11 cellular contexts compared by ENCODE assay signal in the genomic region with DNA sequence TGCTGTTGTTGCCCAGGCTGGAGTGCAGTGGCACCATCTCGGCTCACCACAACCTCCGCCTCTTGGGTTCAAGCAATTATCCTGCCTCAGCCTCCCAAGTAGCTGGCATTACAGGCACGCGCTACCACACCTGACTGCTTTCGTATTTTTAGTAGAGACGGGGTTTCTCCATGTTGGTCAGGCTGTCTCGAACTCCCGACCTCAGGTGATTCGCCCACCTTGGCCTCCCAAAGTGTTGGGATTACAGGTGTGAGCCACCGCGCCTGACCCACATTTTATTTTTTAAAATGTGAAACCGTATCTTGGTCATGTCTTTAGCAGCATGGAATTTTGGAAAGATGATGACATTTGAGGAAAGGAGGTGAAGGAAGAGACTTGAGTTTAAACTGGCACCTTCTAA. TPM values are rescaled to one million over a fixed set of nuclear protein-coding genes. Genes with fewer than 3 reads are reported as not detected.
"Had no signal": no experiment of that assay in that cellular context is flagged by ENCODE, and none has a peak within 500 bp of the region (broad histone marks: within the 10 kb centered on the region; RNA-seq: fewer than 3 reads in every experiment).

No MANE protein-coding gene starts in this region.

RNA-seq across cellular contexts. Expression of a gene that starts 47.5 kb away (rescaled TPM):
- total RNA-seq: activated CD4-positive, alpha-beta memory T cell treated with anti-CD3 and anti-CD28 coated beads, Interleukin-2, amount 10 ng/mL, durations not matched to agents 7 days and 5 days; activated CD4-positive, alpha-beta T cell treated with anti-CD3 and anti-CD28 coated beads, Interleukin-2, amount 10 ng/mL, durations not matched to agents 7 days and 5 days; activated CD8-positive, alpha-beta memory T cell treated with anti-CD3 and anti-CD28 coated beads, Interleukin-2, amount 10 ng/mL, durations not matched to agents 7 days and 5 days; activated CD8-positive, alpha-beta T cell treated with anti-CD3 and anti-CD28 coated beads, Interleukin-2, amount 10 ng/mL, durations not matched to agents 7 days and 5 days; activated T-helper 2 cell treated with anti-CD3 and anti-CD28 coated beads, Interferon-gamma antibody, Interleukin-2, Interleukin-4, amounts not matched to agents 10 μg/mL and 5 μg/mL and 100 μg/mL, durations not matched to agents 14 hours and 24 hours and 36 hours; ascending aorta; body of pancreas; cardiac septum; T-helper 1 cell treated with Interleukin-12 subunit alpha and Interleukin-12 subunit beta and Interleukin-4 antibody, amounts not matched to agents 30 ng/mL and 1 ng/mL, for 36 hours; T-helper 2 cell treated with Interferon-gamma antibody and Interleukin-4, amounts not matched to agents 100 ng/mL and 5 ng/mL, for 36 hours; WTC11 had no signal

RNA-seq across cellular contexts. Expression of a gene that starts 55.9 kb away (rescaled TPM):
- total RNA-seq: activated CD4-positive, alpha-beta memory T cell treated with anti-CD3 and anti-CD28 coated beads, Interleukin-2, amount 10 ng/mL, durations not matched to agents 7 days and 5 days; activated CD8-positive, alpha-beta T cell treated with anti-CD3 and anti-CD28 coated beads, Interleukin-2, amount 10 ng/mL, durations not matched to agents 7 days and 5 days; activated T-helper 2 cell treated with anti-CD3 and anti-CD28 coated beads, Interferon-gamma antibody, Interleukin-2, Interleukin-4, amounts not matched to agents 10 μg/mL and 5 μg/mL and 100 μg/mL, durations not matched to agents 14 hours and 24 hours and 36 hours; ascending aorta; cardiac septum; T-helper 2 cell treated with Interferon-gamma antibody and Interleukin-4, amounts not matched to agents 100 ng/mL and 5 ng/mL, for 36 hours had no signal
